1 cellular context compared by ENCODE assay signal in the genomic region with DNA sequence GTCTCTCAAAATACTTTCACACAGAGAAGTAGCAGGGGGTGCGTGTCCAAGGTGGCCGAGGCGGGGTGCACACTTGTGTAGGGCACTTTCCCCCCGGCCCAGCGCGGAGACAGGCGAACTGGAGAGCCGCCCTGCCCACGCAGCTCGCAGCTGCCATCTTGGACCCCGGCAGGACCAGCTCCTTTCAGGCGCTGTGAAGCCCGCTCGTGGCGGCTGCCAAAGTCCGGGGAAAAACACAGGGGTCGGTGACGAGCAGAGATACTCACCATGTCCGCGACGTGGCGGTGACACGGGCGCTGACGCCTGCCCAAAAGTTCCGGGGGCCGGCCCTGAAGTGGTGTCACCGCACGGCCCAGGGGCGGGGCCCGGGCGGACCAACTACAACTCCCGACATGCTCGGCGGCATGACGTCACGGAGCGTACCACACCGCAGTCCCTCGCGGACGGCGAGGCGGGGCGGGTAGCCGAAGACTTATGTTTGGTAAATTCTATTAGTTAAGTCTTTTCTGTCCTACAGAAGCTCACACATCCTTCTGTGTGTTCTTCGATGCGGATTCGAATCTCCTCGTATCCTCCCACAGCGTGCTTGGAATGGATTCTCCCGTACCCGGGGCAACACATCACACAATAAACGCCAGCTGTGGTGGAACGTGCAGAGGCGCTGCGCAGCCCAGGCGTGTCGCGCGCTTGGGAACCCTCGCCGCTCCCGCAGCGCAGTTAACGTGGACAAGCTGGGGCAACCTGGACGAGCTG.
TF ChIP-seq lines count a peak whose summit lies in the region.

UFSP2 (minus strand) TSS at position 365 of the 753 bp plus-strand sequence; CDS start at position 269, 96 bp downstream.

TF ChIP-seq in K562, 482 proteins besides CTCF, POLR2A, EP300 and RAD21 (continued from another document and continues in another):
- TF ChIP-seq ZNF609 (CRISPR knock-in tag; IDR thresholded peaks at IDR 0.05; ENCODE audit: borderline replicate concordance) (no peak), PREB (CRISPR knock-in tag; IDR thresholded peaks at IDR 0.05) (no peak; the same call in 1 of the 2 replicates), SRF (CRISPR knock-in tag; IDR thresholded peaks at IDR 0.05) (peak in 1 of 2 experiments; percentile 53; a peak in 2 of 4 replicates), ZNF124 (CRISPR knock-in tag; IDR thresholded peaks at IDR 0.05) (no peak), ZNF75A (CRISPR knock-in tag; IDR thresholded peaks at IDR 0.05) (no peak), KHSRP (IDR thresholded peaks at IDR 0.05) (peak; percentile 89), CBX3 (IDR thresholded peaks at IDR 0.05; ENCODE audit: borderline replicate concordance in 1 of 2, low read length in 2 of 2) (peak in 1 of 2 experiments; percentile 50; a peak in 1 of 3 replicates), MECOM (CRISPR knock-in tag; IDR thresholded peaks at IDR 0.05) (no peak), CSDE1 (IDR thresholded peaks at IDR 0.05) (peak in 1 of 2 experiments; percentile 95; a peak in 2 of 4 replicates), MXD1 (CRISPR knock-in tag; IDR thresholded peaks at IDR 0.05; ENCODE audit: borderline replicate concordance, poor library complexity, severe bottlenecking) (no peak), HNRNPUL1 (IDR thresholded peaks at IDR 0.05; ENCODE audit: low read length) (no peak), ZKSCAN1 (IDR thresholded peaks at IDR 0.05; ENCODE audit: low read depth, low read length) (peak; percentile 28; the same call in 1 of the 2 replicates), CLOCK (CRISPR knock-in tag; IDR thresholded peaks at IDR 0.05; ENCODE audit: borderline replicate concordance) (no peak), YBX1 (IDR thresholded peaks at IDR 0.05) (no peak), JUND (IDR thresholded peaks at IDR 0.05; ENCODE audit: borderline replicate concordance, low read depth, low read length) (peak; percentile 98), JUND (tag; IDR thresholded peaks at IDR 0.05; ENCODE audit: borderline replicate concordance, low read depth, low read length) (peak; percentile 74; the same call in 2 of the 3 replicates), PURB (CRISPR knock-in tag; IDR thresholded peaks at IDR 0.05; ENCODE audit: low read depth) (no peak), NCOR1 (IDR thresholded peaks at IDR 0.05) (no peak), NFE2 (IDR thresholded peaks at IDR 0.05; ENCODE audit: low read depth) (peak; percentile 27; the same call in 1 of the 2 replicates), PBX2 (CRISPR knock-in tag; IDR thresholded peaks at IDR 0.05; ENCODE audit: low read depth) (no peak), PBX2 (tag; conservative IDR thresholded peaks at IDR 0.05; ENCODE audit: low read depth) (no peak), RBM22 (IDR thresholded peaks at IDR 0.05; ENCODE audit: low read depth, low read length, poor library complexity, severe bottlenecking) (peak; percentile 78), BHLHE40 (IDR thresholded peaks at IDR 0.05; ENCODE audit: low read length) (peak; percentile 99), ZNF232 (CRISPR knock-in tag; IDR thresholded peaks at IDR 0.05) (no peak), SIN3B (IDR thresholded peaks at IDR 0.05; ENCODE audit: low read depth) (0 out of 2 replicates have a peak, but pooled peaks have one; percentile 19), DNMT1 (IDR thresholded peaks at IDR 0.05) (no peak), HMGN3 (IDR thresholded peaks at IDR 0.05; ENCODE audit: borderline replicate concordance, extremely low read depth, insufficient read length, low read depth, low read length) (no peak), HES1 (IDR thresholded peaks at IDR 0.05; ENCODE audit: low read depth) (peak; percentile 18; the same call in 1 of the 2 replicates), ZNF239 (CRISPR knock-in tag; IDR thresholded peaks at IDR 0.05) (no peak), MCM5 (IDR thresholded peaks at IDR 0.05; ENCODE audit: low read depth) (no peak), SIRT6 (IDR thresholded peaks at IDR 0.05; ENCODE audit: low read depth, low read length) (no peak), PYGO2 (tag; IDR thresholded peaks at IDR 0.05) (no peak)
- TF ChIP-seq, protein P1, sequence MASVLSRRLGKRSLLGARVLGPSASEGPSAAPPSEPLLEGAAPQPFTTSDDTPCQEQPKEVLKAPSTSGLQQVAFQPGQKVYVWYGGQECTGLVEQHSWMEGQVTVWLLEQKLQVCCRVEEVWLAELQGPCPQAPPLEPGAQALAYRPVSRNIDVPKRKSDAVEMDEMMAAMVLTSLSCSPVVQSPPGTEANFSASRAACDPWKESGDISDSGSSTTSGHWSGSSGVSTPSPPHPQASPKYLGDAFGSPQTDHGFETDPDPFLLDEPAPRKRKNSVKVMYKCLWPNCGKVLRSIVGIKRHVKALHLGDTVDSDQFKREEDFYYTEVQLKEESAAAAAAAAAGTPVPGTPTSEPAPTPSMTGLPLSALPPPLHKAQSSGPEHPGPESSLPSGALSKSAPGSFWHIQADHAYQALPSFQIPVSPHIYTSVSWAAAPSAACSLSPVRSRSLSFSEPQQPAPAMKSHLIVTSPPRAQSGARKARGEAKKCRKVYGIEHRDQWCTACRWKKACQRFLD (CRISPR knock-in tag; IDR thresholded peaks at IDR 0.05) = 0 out of 2 replicates have a peak, but pooled peaks have one; percentile 5
- TF ChIP-seq, protein P2, sequence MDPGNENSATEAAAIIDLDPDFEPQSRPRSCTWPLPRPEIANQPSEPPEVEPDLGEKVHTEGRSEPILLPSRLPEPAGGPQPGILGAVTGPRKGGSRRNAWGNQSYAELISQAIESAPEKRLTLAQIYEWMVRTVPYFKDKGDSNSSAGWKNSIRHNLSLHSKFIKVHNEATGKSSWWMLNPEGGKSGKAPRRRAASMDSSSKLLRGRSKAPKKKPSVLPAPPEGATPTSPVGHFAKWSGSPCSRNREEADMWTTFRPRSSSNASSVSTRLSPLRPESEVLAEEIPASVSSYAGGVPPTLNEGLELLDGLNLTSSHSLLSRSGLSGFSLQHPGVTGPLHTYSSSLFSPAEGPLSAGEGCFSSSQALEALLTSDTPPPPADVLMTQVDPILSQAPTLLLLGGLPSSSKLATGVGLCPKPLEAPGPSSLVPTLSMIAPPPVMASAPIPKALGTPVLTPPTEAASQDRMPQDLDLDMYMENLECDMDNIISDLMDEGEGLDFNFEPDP (CRISPR knock-in tag; IDR thresholded peaks at IDR 0.05) = no peak
- TF ChIP-seq, protein P3, sequence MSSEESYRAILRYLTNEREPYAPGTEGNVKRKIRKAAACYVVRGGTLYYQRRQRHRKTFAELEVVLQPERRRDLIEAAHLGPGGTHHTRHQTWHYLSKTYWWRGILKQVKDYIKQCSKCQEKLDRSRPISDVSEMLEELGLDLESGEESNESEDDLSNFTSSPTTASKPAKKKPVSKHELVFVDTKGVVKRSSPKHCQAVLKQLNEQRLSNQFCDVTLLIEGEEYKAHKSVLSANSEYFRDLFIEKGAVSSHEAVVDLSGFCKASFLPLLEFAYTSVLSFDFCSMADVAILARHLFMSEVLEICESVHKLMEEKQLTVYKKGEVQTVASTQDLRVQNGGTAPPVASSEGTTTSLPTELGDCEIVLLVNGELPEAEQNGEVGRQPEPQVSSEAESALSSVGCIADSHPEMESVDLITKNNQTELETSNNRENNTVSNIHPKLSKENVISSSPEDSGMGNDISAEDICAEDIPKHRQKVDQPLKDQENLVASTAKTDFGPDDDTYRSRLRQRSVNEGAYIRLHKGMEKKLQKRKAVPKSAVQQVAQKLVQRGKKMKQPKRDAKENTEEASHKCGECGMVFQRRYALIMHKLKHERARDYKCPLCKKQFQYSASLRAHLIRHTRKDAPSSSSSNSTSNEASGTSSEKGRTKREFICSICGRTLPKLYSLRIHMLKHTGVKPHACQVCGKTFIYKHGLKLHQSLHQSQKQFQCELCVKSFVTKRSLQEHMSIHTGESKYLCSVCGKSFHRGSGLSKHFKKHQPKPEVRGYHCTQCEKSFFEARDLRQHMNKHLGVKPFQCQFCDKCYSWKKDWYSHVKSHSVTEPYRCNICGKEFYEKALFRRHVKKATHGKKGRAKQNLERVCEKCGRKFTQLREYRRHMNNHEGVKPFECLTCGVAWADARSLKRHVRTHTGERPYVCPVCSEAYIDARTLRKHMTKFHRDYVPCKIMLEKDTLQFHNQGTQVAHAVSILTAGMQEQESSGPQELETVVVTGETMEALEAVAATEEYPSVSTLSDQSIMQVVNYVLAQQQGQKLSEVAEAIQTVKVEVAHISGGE (CRISPR knock-in tag; IDR thresholded peaks at IDR 0.05) = peak in 1 of 3 experiments; percentile 58; a peak in 1 of 6 replicates
